In the genomic region with DNA sequence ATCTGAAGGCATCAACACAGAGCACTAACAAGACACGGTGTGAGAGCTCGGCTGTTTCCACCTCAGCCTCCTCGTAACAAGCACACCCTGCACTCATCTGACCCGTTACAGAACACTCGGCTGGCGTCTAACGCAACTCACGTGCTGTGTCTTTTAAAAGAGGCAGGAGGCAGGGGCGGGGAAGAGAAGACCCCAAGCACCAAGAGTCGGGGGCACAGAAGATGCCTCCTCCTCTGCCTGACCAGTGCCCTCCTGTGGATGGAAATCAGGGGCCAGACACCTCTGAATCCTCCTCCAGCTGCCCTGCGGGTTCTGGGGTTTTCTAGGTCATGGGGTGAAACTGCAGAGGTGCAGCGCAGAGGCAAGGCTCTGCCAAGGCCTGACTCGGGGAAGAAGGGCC, we compare ENCODE assay signal across 20 cellular contexts.
DNase-seq lines count a peak whose midpoint lies in the region; ATAC-seq and TF ChIP-seq lines count a peak whose summit lies in the region.
"Had no signal": no experiment of that assay in that cellular context is flagged by ENCODE, and none has a peak within 500 bp of the region (broad histone marks: within the 10 kb centered on the region; RNA-seq: fewer than 3 reads in every experiment).

No MANE protein-coding gene starts in this region.

- H3K27ac ChIP-seq in right atrium auricular region, result peak overlapping the region in 1 of 2 donors; percentile 11
- H3K27ac ChIP-seq: HL-60, testis had no signal

- H3K4me3 ChIP-seq in right atrium auricular region, result no peak overlapping the region
- H3K4me3 ChIP-seq in iPS-15b (ENCODE audit: low read depth, low read length), result no peak overlapping the region
- H3K4me3 ChIP-seq: GM12878, ovary, testis had no signal

- peaks cover 0 to 30% of the 10 kb centered on the region in 2 donors for H3K4me1 ChIP-seq in right atrium auricular region
- peaks cover 47% of the 10 kb centered on the region for H3K4me1 ChIP-seq in iPS-15b (ENCODE audit: control insufficient read depth, insufficient read depth, low read length)

- H3K9ac ChIP-seq in iPS-15b (ENCODE audit: low read depth, low read length), result peak overlapping the region; percentile 14

- no peaks in the 10 kb centered on the region for H3K27me3 Mint-ChIP-seq in activated naive CD8-positive, alpha-beta T cell
- no peaks in the 10 kb centered on the region for H3K27me3 Mint-ChIP-seq in stimulated activated naive B cell treated with anti-CD40 and anti-IgM and Interleukin-4, amounts not matched to agents 10 μg/mL and 1 μg/mL and 100 μg/mL, for 72 hours

- H3K36me3 ChIP-seq in right atrium auricular region, result peaks cover 30% of the 10 kb centered on the region
- H3K36me3 ChIP-seq in iPS-15b (ENCODE audit: control insufficient read depth, insufficient read depth, low read length), result peaks cover 23% of the 10 kb centered on the region

- no peak for TF ChIP-seq CTCF in right atrium auricular region (IDR thresholded peaks at IDR 0.05)

- in situ Hi-C loops in G401 (cut with HindIII; ENCODE audit: low sequenced_read_pairs), result no loop called here

- no peaks in the 10 kb centered on the region for H3K9me3 ChIP-seq in right atrium auricular region
- no peaks in the 10 kb centered on the region for H3K9me3 ChIP-seq in iPS-15b (ENCODE audit: control insufficient read depth, insufficient read depth, low read length)
- H3K9me3 ChIP-seq: ovary, testis had no signal

- H3K27me3 ChIP-seq in right atrium auricular region (no peaks in the 10 kb centered on the region), iPS-15b (ENCODE audit: control insufficient read depth, insufficient read depth, low read length) (no peaks in the 10 kb centered on the region)
- H3K27me3 ChIP-seq: ovary, testis had no signal

- intact Hi-C loops in left ventricle myocardium superior (cut with micrococcal nuclease), result no loop called here

- H3K36me3 Mint-ChIP-seq in activated naive CD8-positive, alpha-beta T cell, result no peaks in the 10 kb centered on the region
- H3K36me3 Mint-ChIP-seq in stimulated activated naive B cell treated with anti-CD40 and anti-IgM and Interleukin-4, amounts not matched to agents 10 μg/mL and 1 μg/mL and 100 μg/mL, for 72 hours, result peaks cover 32 to 36% of the 10 kb centered on the region in 2 donors

- H3K4me1 Mint-ChIP-seq in activated naive CD8-positive, alpha-beta T cell (ENCODE audit: low read depth), result peaks cover 17% of the 10 kb centered on the region
- peaks cover 12 to 26% of the 10 kb centered on the region in 2 donors for H3K4me1 Mint-ChIP-seq in stimulated activated naive B cell treated with anti-CD40 and anti-IgM and Interleukin-4, amounts not matched to agents 10 μg/mL and 1 μg/mL and 100 μg/mL, for 72 hours

- H3K27ac Mint-ChIP-seq in activated naive CD8-positive, alpha-beta T cell, result peak overlapping the region; percentile 46
- peak overlapping the region; percentile 51 for H3K27ac Mint-ChIP-seq in stimulated activated naive B cell treated with anti-CD40 and anti-IgM and Interleukin-4, amounts not matched to agents 10 μg/mL and 1 μg/mL and 100 μg/mL, for 72 hours

- no peaks in the 10 kb centered on the region for H3K9me3 Mint-ChIP-seq in activated naive CD8-positive, alpha-beta T cell (ENCODE audit: low read depth)
- H3K9me3 Mint-ChIP-seq in stimulated activated naive B cell treated with anti-CD40 and anti-IgM and Interleukin-4, amounts not matched to agents 10 μg/mL and 1 μg/mL and 100 μg/mL, for 72 hours, result no peaks in the 10 kb centered on the region

- no peak overlapping the region for H3K4me3 Mint-ChIP-seq in activated naive CD8-positive, alpha-beta T cell
- no peak overlapping the region for H3K4me3 Mint-ChIP-seq in stimulated activated naive B cell treated with anti-CD40 and anti-IgM and Interleukin-4, amounts not matched to agents 10 μg/mL and 1 μg/mL and 100 μg/mL, for 72 hours

- peak; percentile 26 for DNase-seq in left ventricle myocardium superior
- DNase-seq in right atrium auricular region (ENCODE audit: low spot score), result no peak
- DNase-seq in stimulated activated naive B cell treated with anti-CD40 and anti-IgM and Interleukin-4, amounts not matched to agents 10 μg/mL and 1 μg/mL and 100 μg/mL, for 72 hours, result no peak
- DNase-seq in G401 (ENCODE audit: low spot score), result no peak
- DNase-seq in anterior cingulate cortex (lab: John Stamatoyannopoulos, UW), result no peak
- DNase-seq: activated CD4-positive, CD25-positive, alpha-beta regulatory T cell treated with anti-CD3 and anti-CD28 coated beads, Interleukin-2, amount 50 U/mL, for 72 hours; effector CD4-positive, alpha-beta T cell; KG1; NCI-H1048; NCI-H526 treated with DMSO at 0.1 percent for 48 hours; ovary; stimulated activated CD4-positive, alpha-beta T cell treated with anti-CD3 and anti-CD28 coated beads, Interleukin-4, amount 100 ng/mL, for 4 hours; stimulated activated CD8-positive, alpha-beta memory T cell treated with anti-CD3 and anti-CD28 coated beads, Interleukin-4, amount 100 ng/mL, for 48 hours; T1000; testis had no signal

- ATAC-seq in left ventricle myocardium superior, result no peak
- ATAC-seq in stimulated activated naive B cell treated with anti-CD40 and anti-IgM and Interleukin-4, amounts not matched to agents 10 μg/mL and 1 μg/mL and 100 μg/mL, for 72 hours (replicated peaks), result no peak
- ATAC-seq in HG02840 (IDR thresholded peaks at IDR 0.05; ENCODE audit: low FRiP score, unreplicated experiment), result no peak
- ATAC-seq: GM12878 had no signal
